ENCODE assay signal across 29 cellular contexts in the genomic region with DNA sequence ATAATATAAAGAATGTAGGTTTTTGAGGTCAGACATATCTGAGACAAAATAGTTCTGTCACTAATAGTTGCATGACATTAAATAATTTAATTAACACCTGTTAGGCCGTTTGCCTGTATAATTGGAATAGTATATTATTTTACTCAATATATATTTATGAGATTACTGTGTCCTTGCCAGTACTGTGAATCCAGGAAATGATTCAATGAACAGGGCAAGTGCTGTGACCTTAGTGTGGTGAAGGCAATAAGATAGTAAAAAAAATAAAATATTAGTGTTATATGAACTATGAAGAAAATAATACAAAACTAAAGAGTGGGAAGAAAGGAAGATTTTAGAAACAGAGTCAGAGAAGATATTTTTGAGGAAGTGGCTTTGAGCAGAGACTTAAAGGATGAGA.
"Had no signal": no experiment of that assay in that cellular context is flagged by ENCODE, and none has a peak within 500 bp of the region (broad histone marks: within the 10 kb centered on the region; RNA-seq: fewer than 3 reads in every experiment).

No MANE protein-coding gene starts in this region.

- H3K27me3 ChIP-seq: adrenal gland, body of pancreas, SJCRH30 had no signal

- ATAC-seq: activated CD4-positive, alpha-beta T cell treated with anti-CD3 and anti-CD28 coated beads for 36 hours; activated CD4-positive, CD25-positive, alpha-beta regulatory T cell treated with anti-CD3 and anti-CD28 coated beads, Interleukin-2, amount 50 U/mL, for 24 hours; activated CD8-positive, alpha-beta T cell treated with anti-CD3 and anti-CD28 coated beads, Interleukin-2, amount 10 ng/mL, durations not matched to agents 7 days and 5 days; activated naive CD4-positive, alpha-beta T cell treated with anti-CD3 and anti-CD28 coated beads, Interleukin-2, amount 50 U/mL, for 72 hours; activated T-cell treated with anti-CD3 and anti-CD28 coated beads, Interleukin-2, amount 50 U/mL, for 4 hours; body of pancreas; Panc1; WTC11 had no signal

- DNase-seq: activated CD4-positive, alpha-beta T cell treated with anti-CD3 and anti-CD28 coated beads for 36 hours; activated CD4-positive, alpha-beta T cell treated with anti-CD3 and anti-CD28 coated beads, Interleukin-2, amount 10 ng/mL, durations not matched to agents 7 days and 5 days; activated CD4-positive, alpha-beta T cell treated with anti-CD3 and anti-CD28 coated beads, Interleukin-2, amount 50 U/mL, for 48 hours; activated CD8-positive, alpha-beta memory T cell treated with anti-CD3 and anti-CD28 coated beads, Interleukin-2, amount 50 U/mL, for 4 hours; activated CD8-positive, alpha-beta T cell treated with anti-CD3 and anti-CD28 coated beads, Interleukin-2, amount 10 ng/mL, durations not matched to agents 7 days and 5 days; activated gamma-delta T cell treated with Interleukin-2 at 50 U/mL for 16 hours; activated naive CD4-positive, alpha-beta T cell treated with anti-CD3 and anti-CD28 coated beads for 36 hours; activated T-cell treated with anti-CD3 and anti-CD28 coated beads for 4 hours; activated T-cell treated with anti-CD3 and anti-CD28 coated beads, Interleukin-2, amount 50 U/mL, for 4 hours; adrenal gland; body of pancreas; central memory CD4-positive, alpha-beta T cell; NCI-H1105; NCI-H1436 treated with DMSO at 0.1 percent for 48 hours; NCI-H187; NCI-H2029 treated with DMSO at 0.1 percent for 48 hours; NCI-H2107; NCI-H2171; NCI-H510A; NCI-H526; NCI-H748 treated with DMSO at 0.1 percent for 48 hours; SHP77; SJCRH30 had no signal

- H3K36me3 ChIP-seq: adrenal gland, SJCRH30 had no signal

- H3K27ac ChIP-seq: adrenal gland, body of pancreas, KMS-11, SJCRH30, SK-N-MC had no signal

- H3K4me3 ChIP-seq: adrenal gland, body of pancreas, SJCRH30, SK-N-MC had no signal
